8 cellular contexts compared by ENCODE assay signal in the genomic region with DNA sequence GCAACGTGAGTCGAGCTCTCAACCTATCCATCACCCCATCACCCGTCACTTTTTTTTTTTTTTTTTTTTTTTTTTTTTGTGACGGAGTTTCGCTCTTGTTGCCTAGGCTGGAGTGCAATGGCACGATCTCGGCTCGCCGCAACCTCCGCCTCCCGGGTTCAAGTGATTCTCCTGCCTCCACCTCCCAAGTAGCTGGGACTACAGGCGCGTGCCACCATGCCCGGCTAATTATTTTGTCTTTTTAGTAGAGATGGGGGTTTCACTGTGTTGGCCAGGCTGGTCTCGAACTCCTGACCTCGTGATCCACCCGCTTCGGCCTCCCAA. TPM values are rescaled to one million over a fixed set of nuclear protein-coding genes. Genes with fewer than 3 reads are reported as not detected.
DNase-seq lines count a peak whose midpoint lies in the region; ATAC-seq and TF ChIP-seq lines count a peak whose summit lies in the region.
"Not testable (repeated sequence)": the region's sequence is repeated elsewhere in the genome, so short reads cannot be mapped to it uniquely, and the experiment has no call there.

No MANE protein-coding gene starts in this region.

- not testable (repeated sequence) for H3K9me3 ChIP-seq in HUES48 (ENCODE audit: control insufficient read depth, insufficient read depth, low read length); gastroesophageal sphincter; mucosa of rectum (ENCODE audit: control insufficient read depth in 2 of 2, low read length in 2 of 2); smooth muscle cell (replicated peaks; ENCODE audit: low read depth)

- peak overlapping the region; percentile 83 for H2AFZ ChIP-seq in smooth muscle cell (ENCODE audit: low read depth)

- peak overlapping the region; percentile 87 for H3K4me2 ChIP-seq in smooth muscle cell

- BruUV-seq in MCF 10A (replicated peaks; lab: Mats Ljungman, UMichigan): TSS peak; percentile 42

- not testable (repeated sequence) for H4K20me1 ChIP-seq in smooth muscle cell (ENCODE audit: low read depth)

- H3K27me3 Mint-ChIP-seq in MCF 10A (ENCODE audit: insufficient read depth, unreplicated experiment): not testable (repeated sequence)

- peak overlapping the region; percentile 92 for H3K27ac Mint-ChIP-seq in MCF 10A (ENCODE audit: low read depth, unreplicated experiment)

- not testable (repeated sequence) for TF ChIP-seq POLR2A in gastroesophageal sphincter (IDR thresholded peaks at IDR 0.05)

- POLR2A ChIA-PET in AG04449 (lab: Yijun Ruan, JAX): interaction anchor here (0.5 to 1.7 kb wide), 4 partner anchors 12 to 94 kb away, joined by 3 to 11 read pairs (median 3); partner anchors contain the start of genes ACLY and KLHL11
- POLR2A ChIA-PET in MCF 10A (lab: Yijun Ruan, JAX): interaction anchor here (0.6 to 3.6 kb wide), 23 partner anchors 8 to 1241 kb away, joined by 3 to 101 read pairs (median 4); partner anchors contain the start of genes ACLY, CNP, DNAJC7 and EIF1

- intact Hi-C loops in MCF 10A (cut with micrococcal nuclease): not testable (repeated sequence)

- not testable (repeated sequence) for H3K79me2 ChIP-seq in smooth muscle cell (ENCODE audit: low read depth)

- H3K27ac ChIP-seq in HUES48 (ENCODE audit: low read depth, low read length) (peak overlapping the region; percentile 64), gastroesophageal sphincter (peak overlapping the region in 3 of 4 donors; percentile 84 to 85 (median 85)), mucosa of rectum (ENCODE audit: low read depth in 2 of 2, low read length in 2 of 2) (peak overlapping the region in 1 of 2 donors; percentile 81), smooth muscle cell (ENCODE audit: low read depth) (peak overlapping the region; percentile 87)

- not testable (repeated sequence) for DNase-seq in AG04449 (ENCODE audit: low read depth, low spot score); MCF 10A (ENCODE audit: unreplicated experiment); smooth muscle cell (lab: John Stamatoyannopoulos, UW; ENCODE audit: unreplicated experiment)

- CTCF ChIA-PET in AG04449 (lab: Yijun Ruan, JAX): interaction anchor here (0.8 to 2.6 kb wide), 8 partner anchors 9 to 185 kb away, joined by 3 to 33 read pairs (median 4); partner anchors contain the start of gene ACLY
- CTCF ChIA-PET in MCF 10A (lab: Yijun Ruan, JAX): interaction anchor here (0.5 to 1.4 kb wide), 6 partner anchors 12 to 1234 kb away, joined by 3 to 8 read pairs (median 3); partner anchors contain the start of genes CNP, KLHL11 and NKIRAS2

- H3K36me3 ChIP-seq in HUES48 (ENCODE audit: control insufficient read depth, insufficient read depth, low read length); gastroesophageal sphincter; mucosa of rectum (ENCODE audit: control insufficient read depth in 2 of 2, insufficient read depth in 2 of 2, low read length in 2 of 2); smooth muscle cell (ENCODE audit: low read depth): not testable (repeated sequence)

- H3K4me3 ChIP-seq in AG04449 (ENCODE audit: low read depth, low read length) (peak overlapping the region; percentile 72), HUES48 (ENCODE audit: low read depth, low read length) (peak overlapping the region; percentile 79), WI38 (ENCODE audit: low read depth, low read length) (peak overlapping the region; percentile 63), gastroesophageal sphincter (peak overlapping the region; percentile 55 to 66), mucosa of rectum (ENCODE audit: low read length in 2 of 2) (peak overlapping the region; percentile 87 to 91), smooth muscle cell (peak overlapping the region; percentile 67)

- not testable (repeated sequence) for H3F3A ChIP-seq in smooth muscle cell (ENCODE audit: low read depth)

- not testable (repeated sequence) for H3K9me3 Mint-ChIP-seq in MCF 10A (ENCODE audit: unreplicated experiment)

- not testable (repeated sequence) for H3K36me3 Mint-ChIP-seq in MCF 10A (ENCODE audit: insufficient read depth, unreplicated experiment)

- peaks cover 17% of the 10 kb centered on the region for H3K4me1 Mint-ChIP-seq in MCF 10A (ENCODE audit: insufficient read depth, unreplicated experiment)

- 0 to 33% methylated on average over 5 to 6 of the region's 18 CpGs for WGBS in gastroesophageal sphincter (ENCODE audit: low coverage in 1 of 2), 2 donors
- WGBS in smooth muscle cell (ENCODE audit: low lambda C conversion rate): 59% methylated on average over 16 of the region's 18 CpGs

- not testable (repeated sequence) for TF ChIP-seq CTCF in AG04449 (IDR thresholded peaks at IDR 0.05; ENCODE audit: insufficient read depth, low read length, missing control alignments); WI38 (IDR thresholded peaks at IDR 0.05; ENCODE audit: low read depth, low read length); MCF 10A (IDR thresholded peaks at IDR 0.05; ENCODE audit: unreplicated experiment); gastroesophageal sphincter (IDR thresholded peaks at IDR 0.05); smooth muscle cell (IDR thresholded peaks at IDR 0.05; ENCODE audit: borderline replicate concordance, insufficient read depth, poor library complexity, severe bottlenecking)

- peak; percentile 22 for ATAC-seq in GM19372 (IDR thresholded peaks at IDR 0.05; ENCODE audit: low read depth, unreplicated experiment)
- not testable (repeated sequence) for ATAC-seq in gastroesophageal sphincter

- not testable (repeated sequence) for TF ChIP-seq EP300 in gastroesophageal sphincter (IDR thresholded peaks at IDR 0.05)

- not testable (repeated sequence) for H3K9ac ChIP-seq in HUES48 (ENCODE audit: low read depth, low read length)
- H3K9ac ChIP-seq in mucosa of rectum (ENCODE audit: low read depth in 1 of 2, low read length in 2 of 2): peak overlapping the region in 1 of 2 donors; percentile 80
- H3K9ac ChIP-seq in smooth muscle cell (ENCODE audit: low read depth): peak overlapping the region; percentile 89

- not testable (repeated sequence) for H3K27me3 ChIP-seq in HUES48 (ENCODE audit: control insufficient read depth, insufficient read depth, low read length); gastroesophageal sphincter; mucosa of rectum (ENCODE audit: control insufficient read depth in 2 of 2, insufficient read depth in 2 of 2, low read length in 2 of 2); smooth muscle cell (ENCODE audit: low read depth)

- not testable (repeated sequence) for H3K4me1 ChIP-seq in HUES48 (ENCODE audit: control insufficient read depth, insufficient read depth, low read length); mucosa of rectum (ENCODE audit: control insufficient read depth in 2 of 2, insufficient read depth in 2 of 2, low read length in 2 of 2); smooth muscle cell (ENCODE audit: low read depth)
- H3K4me1 ChIP-seq in gastroesophageal sphincter: peaks cover 0 to 22% (median 0%) of the 10 kb centered on the region in 3 donors

- H3K4me3 Mint-ChIP-seq in MCF 10A (ENCODE audit: unreplicated experiment): peak overlapping the region; percentile 84

RNA-seq across cellular contexts. Expression of gene ODAD4, which starts 0.4 kb away (rescaled TPM):
- total RNA-seq in MCF 10A (2022): 0.96 and 1.3 TPM in 2 replicates
- 1 to 10 TPM in 1 of 4 donors, under 1 TPM in 3; 0.19 to 2.2 (median 0.60) TPM for total RNA-seq in gastroesophageal sphincter
- 1.5 and 1.7 TPM in 2 replicates for total RNA-seq in smooth muscle cell
- 3.2 and 3.9 TPM in 2 replicates for polyA plus RNA-seq in smooth muscle cell

RNA-seq across cellular contexts. Expression of gene ACLY, which starts 12.0 kb away (rescaled TPM):
- total RNA-seq in MCF 10A (2022): 67.7 and 67.9 TPM in 2 replicates
- total RNA-seq in gastroesophageal sphincter: 10 to 100 TPM; 40.8 to 84.0 (median 61.6) TPM
- total RNA-seq in smooth muscle cell: 188 and 217 TPM in 2 replicates
- polyA plus RNA-seq in smooth muscle cell: 119 and 172 TPM in 2 replicates

RNA-seq across cellular contexts. Expression of gene CNP, which starts 35.8 kb away (rescaled TPM):
- total RNA-seq in MCF 10A (2022) (42.6 and 46.2 TPM in 2 replicates), gastroesophageal sphincter (10 to 100 TPM; 56.7 to 97.9 (median 64.7) TPM), smooth muscle cell (28.5 and 34.7 TPM in 2 replicates)
- polyA plus RNA-seq in smooth muscle cell: 60.1 and 63.0 TPM in 2 replicates
